8 cellular contexts compared by ENCODE assay signal in genomic region chr3:47989981-47990440, GRCh38. TPM values are rescaled to one million over a fixed set of nuclear protein-coding genes. Genes with fewer than 3 reads are reported as not detected.
DNase-seq lines count a peak whose midpoint lies in the region; ATAC-seq and TF ChIP-seq lines count a peak whose summit lies in the region.

No MANE protein-coding gene starts in this region.

- POLR2A ChIA-PET in HEK293T (lab: Yijun Ruan, JAX): interaction anchor here (0.9 to 1.0 kb wide), 2 partner anchors 99 to 125 kb away, joined by 3 read pairs; no protein-coding TSS in a partner anchor

- DNase-seq in COLO668 (lab: John Stamatoyannopoulos, UW; ENCODE audit: unreplicated experiment): peak; percentile 50
- DNase-seq in HEK293T (ENCODE audit: extremely low spot score): peak; percentile 80
- DNase-seq in NCI-H524 (lab: John Stamatoyannopoulos, UW): peak; percentile 54 to 70
- DNase-seq in activated CD4-positive, alpha-beta T cell treated with anti-CD3 and anti-CD28 coated beads for 24 hours (ENCODE audit: low read depth in 2 of 2): peak; percentile 37 to 63
- DNase-seq in cerebellum (ENCODE audit: low spot score): peak; percentile 91
- peak; percentile 60 to 68 for DNase-seq in left colon
- DNase-seq in stimulated activated CD4-positive, alpha-beta T cell treated with anti-CD3 and anti-CD28 coated beads, Interleukin-2, amount 100 ng/mL, for 48 hours: peak; percentile 49 to 61

- intact Hi-C loops in left colon (cut with DNase I, micrococcal nuclease): loop anchor here in 1 of 2 donors (2.0 to 10.0 kb wide), 2 partner anchors 155 to 161 kb away; no protein-coding TSS in a partner anchor

- ATAC-seq in left colon (peak; percentile 92), GM19023 (IDR thresholded peaks at IDR 0.05; ENCODE audit: unreplicated experiment) (no peak)

- CTCF ChIA-PET in HEK293T (lab: Yijun Ruan, JAX): interaction anchor here (0.6 to 2.1 kb wide), 9 partner anchors 10 to 468 kb away, joined by 3 to 6 read pairs (median 3); no protein-coding TSS in a partner anchor

TF ChIP-seq in HEK293T, 16 proteins besides CTCF, POLR2A, EP300 and RAD21:
- TF ChIP-seq CTBP1 (IDR thresholded peaks at IDR 0.05; ENCODE audit: borderline replicate concordance): no peak
- no peak for TF ChIP-seq PKNOX1 (IDR thresholded peaks at IDR 0.05)
- no peak for TF ChIP-seq FOXK2 (IDR thresholded peaks at IDR 0.05)
- no peak for TF ChIP-seq TARDBP (IDR thresholded peaks at IDR 0.05)
- no peak for TF ChIP-seq HDGF (IDR thresholded peaks at IDR 0.05; ENCODE audit: borderline replicate concordance)
- no peak for TF ChIP-seq L3MBTL2 (conservative IDR thresholded peaks at IDR 0.05)
- TF ChIP-seq FOXM1 (IDR thresholded peaks at IDR 0.05; ENCODE audit: borderline replicate concordance): no peak
TF ChIP-seq in HEK293T: peak in this region for 0.

RNA-seq across cellular contexts. Expression of gene MAP4, which starts 26.2 kb away (rescaled TPM):
- total RNA-seq in cerebellum (149 TPM), left colon (100 to 1,000 TPM; 109 to 114 TPM)
